Comparison of ENCODE assay signal across 8 cellular contexts in genomic region chr4:67545199-67545995, GRCh38. TPM values are rescaled to one million over a fixed set of nuclear protein-coding genes. Genes with fewer than 3 reads are reported as not detected.
DNase-seq lines count a peak whose midpoint lies in the region; ATAC-seq and TF ChIP-seq lines count a peak whose summit lies in the region.

A gene with protein sequence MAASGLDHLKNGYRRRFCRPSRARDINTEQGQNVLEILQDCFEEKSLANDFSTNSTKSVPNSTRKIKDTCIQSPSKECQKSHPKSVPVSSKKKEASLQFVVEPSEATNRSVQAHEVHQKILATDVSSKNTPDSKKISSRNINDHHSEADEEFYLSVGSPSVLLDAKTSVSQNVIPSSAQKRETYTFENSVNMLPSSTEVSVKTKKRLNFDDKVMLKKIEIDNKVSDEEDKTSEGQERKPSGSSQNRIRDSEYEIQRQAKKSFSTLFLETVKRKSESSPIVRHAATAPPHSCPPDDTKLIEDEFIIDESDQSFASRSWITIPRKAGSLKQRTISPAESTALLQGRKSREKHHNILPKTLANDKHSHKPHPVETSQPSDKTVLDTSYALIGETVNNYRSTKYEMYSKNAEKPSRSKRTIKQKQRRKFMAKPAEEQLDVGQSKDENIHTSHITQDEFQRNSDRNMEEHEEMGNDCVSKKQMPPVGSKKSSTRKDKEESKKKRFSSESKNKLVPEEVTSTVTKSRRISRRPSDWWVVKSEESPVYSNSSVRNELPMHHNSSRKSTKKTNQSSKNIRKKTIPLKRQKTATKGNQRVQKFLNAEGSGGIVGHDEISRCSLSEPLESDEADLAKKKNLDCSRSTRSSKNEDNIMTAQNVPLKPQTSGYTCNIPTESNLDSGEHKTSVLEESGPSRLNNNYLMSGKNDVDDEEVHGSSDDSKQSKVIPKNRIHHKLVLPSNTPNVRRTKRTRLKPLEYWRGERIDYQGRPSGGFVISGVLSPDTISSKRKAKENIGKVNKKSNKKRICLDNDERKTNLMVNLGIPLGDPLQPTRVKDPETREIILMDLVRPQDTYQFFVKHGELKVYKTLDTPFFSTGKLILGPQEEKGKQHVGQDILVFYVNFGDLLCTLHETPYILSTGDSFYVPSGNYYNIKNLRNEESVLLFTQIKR (minus strand): TSS chr4:67545503. CDS start chr4:67545355, 148 bp downstream.

- peak within 1 kb of the TSS; percentile 88 for H3K4me2 ChIP-seq in trophoblast cell (ENCODE audit: low read length)

- H2AFZ ChIP-seq in trophoblast cell (ENCODE audit: insufficient read depth, low read length, poor library complexity): peak within 1 kb of the TSS; percentile 96

- H2BK120ac ChIP-seq in trophoblast cell (ENCODE audit: insufficient read depth, low read length, poor library complexity): peak within 1 kb of the TSS; percentile 64

- H3K36me3 ChIP-seq in cardiac muscle cell: no peaks in the 10 kb centered on the region
- peaks cover under 1% of the 10 kb centered on the region in 2 experiments for H3K36me3 ChIP-seq in trophoblast cell (ENCODE audit: control insufficient read depth in 1 of 2, insufficient read depth in 2 of 2, low read length in 2 of 2)
- H3K36me3 ChIP-seq in transverse colon: peaks cover 0 to 10% (median 0%) of the 10 kb centered on the region in 4 donors

- H3K4me3 ChIP-seq in GM12865 (ENCODE audit: low read depth, low read length): peak within 1 kb of the TSS; percentile 97
- H3K4me3 ChIP-seq in cardiac muscle cell: peak within 1 kb of the TSS; percentile 97
- H3K4me3 ChIP-seq in trophoblast cell (ENCODE audit: low read depth, low read length): peak within 1 kb of the TSS; percentile 93
- H3K4me3 ChIP-seq in transverse colon: peak within 1 kb of the TSS; percentile 70 to 85 (median 82)

- H3K9me3 ChIP-seq in cardiac muscle cell (ENCODE audit: low read depth) (no peaks in the 10 kb centered on the region), trophoblast cell (ENCODE audit: insufficient read depth, low read depth, low read length) (no peaks in the 10 kb centered on the region), transverse colon (no peaks in the 10 kb centered on the region)

- H3K79me2 ChIP-seq in trophoblast cell (ENCODE audit: control insufficient read depth, insufficient read depth, low read length, poor library complexity): peaks cover 6% of the 10 kb centered on the region

- peak within 1 kb of the TSS; percentile 94 for H3K27ac Mint-ChIP-seq in activated naive CD8-positive, alpha-beta T cell treated with anti-CD3 and anti-CD28 coated beads, Interleukin-2, amount 50 U/mL, for 24 hours

- no peak within 1 kb of the TSS for H2BK12ac ChIP-seq in trophoblast cell (ENCODE audit: low read length)

- peak within 1 kb of the TSS; percentile 92 for H3K4ac ChIP-seq in trophoblast cell (ENCODE audit: low read depth, low read length)

- peaks cover 24% of the 10 kb centered on the region for H3K36me3 Mint-ChIP-seq in activated naive CD8-positive, alpha-beta T cell treated with anti-CD3 and anti-CD28 coated beads, Interleukin-2, amount 50 U/mL, for 24 hours (ENCODE audit: low read depth)

- H2AK5ac ChIP-seq in trophoblast cell (ENCODE audit: low read length): no peak within 1 kb of the TSS

- in situ Hi-C loops in transverse colon (cut with MboI; ENCODE audit: low pct_ligation_motif_present in 1 of 4, low pct_unique_long_range_greater_than_20kb in 1 of 4, low sequenced_read_pairs in 3 of 4): loop anchor here in 1 of 4 donors (10.0 kb wide), 1 partner anchor 149 kb away; no protein-coding TSS in a partner anchor

- H3K9me3 Mint-ChIP-seq in activated naive CD8-positive, alpha-beta T cell treated with anti-CD3 and anti-CD28 coated beads, Interleukin-2, amount 50 U/mL, for 24 hours: no peaks in the 10 kb centered on the region

- TF ChIP-seq POLR2A in transverse colon (IDR thresholded peaks at IDR 0.05): peak; percentile 92

- peak within 1 kb of the TSS; percentile 99 for H4K12ac ChIP-seq in trophoblast cell (ENCODE audit: low read depth, low read length)

- H4K91ac ChIP-seq in trophoblast cell (ENCODE audit: low read depth, low read length): peak within 1 kb of the TSS; percentile 90

- H3K79me1 ChIP-seq in trophoblast cell (ENCODE audit: low read length): peaks cover 5% of the 10 kb centered on the region

- WGBS in trophoblast cell (ENCODE audit: extremely low coverage, insufficient coverage, insufficient read length): no CpG with 5 or more reads among the region's 53 CpGs
- WGBS in transverse colon (ENCODE audit: low coverage in 1 of 2), 2 donors: 1 to 2% methylated on average over 13 to 53 of the region's 53 CpGs

- H3K27ac ChIP-seq in cardiac muscle cell (peak within 1 kb of the TSS; percentile 98), trophoblast cell (ENCODE audit: low read depth, low read length) (peak within 1 kb of the TSS; percentile 88), transverse colon (peak within 1 kb of the TSS; percentile 93 to 97 (median 95))

- TF ChIP-seq EP300 in transverse colon (IDR thresholded peaks at IDR 0.05; ENCODE audit: low read depth): no peak

- peak; percentile 96 for ATAC-seq in HG02763 (IDR thresholded peaks at IDR 0.05; ENCODE audit: unreplicated experiment)
- ATAC-seq in activated naive CD8-positive, alpha-beta T cell treated with anti-CD3 and anti-CD28 coated beads, Interleukin-2, amount 50 U/mL, for 24 hours: peak; percentile 98

- DNase-seq in GM12865 (ENCODE audit: low read depth): peak; percentile 99
- DNase-seq in NCI-H1417 treated with DMSO at 0.1 percent for 48 hours (lab: John Stamatoyannopoulos, UW): peak; percentile 86
- DNase-seq in SW480 (ENCODE audit: low spot score): peak; percentile 91
- peak; percentile 93 for DNase-seq in activated naive CD8-positive, alpha-beta T cell treated with anti-CD3 and anti-CD28 coated beads, Interleukin-2, amount 50 U/mL, for 24 hours
- DNase-seq in cardiac muscle cell (ENCODE audit: low read depth in 1 of 2, low spot score in 1 of 2): peak; percentile 98 to 99
- DNase-seq in trophoblast cell: peak; percentile 98 to 99
- DNase-seq in transverse colon: peak; percentile 97

- no peaks in the 10 kb centered on the region for H3K27me3 Mint-ChIP-seq in activated naive CD8-positive, alpha-beta T cell treated with anti-CD3 and anti-CD28 coated beads, Interleukin-2, amount 50 U/mL, for 24 hours

- peaks cover 6% of the 10 kb centered on the region for H3K4me1 ChIP-seq in cardiac muscle cell (ENCODE audit: low read depth)
- H3K4me1 ChIP-seq in trophoblast cell (ENCODE audit: control insufficient read depth in 1 of 2, insufficient read depth in 2 of 2, low read length in 2 of 2): no peaks in the 10 kb centered on the region
- peaks cover 6 to 33% (median 8%) of the 10 kb centered on the region in 4 donors for H3K4me1 ChIP-seq in transverse colon

- H3K27me3 ChIP-seq in cardiac muscle cell (no peaks in the 10 kb centered on the region), trophoblast cell (ENCODE audit: insufficient read depth, low read length) (no peaks in the 10 kb centered on the region), transverse colon (no peaks in the 10 kb centered on the region)

- H3K9ac ChIP-seq in trophoblast cell (ENCODE audit: low read length): peak within 1 kb of the TSS; percentile 95

- H2BK5ac ChIP-seq in trophoblast cell (ENCODE audit: low read depth, low read length, poor library complexity): peak within 1 kb of the TSS; percentile 81

- H3K18ac ChIP-seq in trophoblast cell (ENCODE audit: low read length): peak within 1 kb of the TSS; percentile 97

- peak within 1 kb of the TSS; percentile 98 for H3K14ac ChIP-seq in trophoblast cell (ENCODE audit: low read length)

- H3K23ac ChIP-seq in trophoblast cell (ENCODE audit: low read length): no peak within 1 kb of the TSS

- no peak for TF ChIP-seq CTCF in GM12865 (IDR thresholded peaks at IDR 0.05; ENCODE audit: insufficient read depth, low read depth, low read length, missing control alignments)
- TF ChIP-seq CTCF in cardiac muscle cell (IDR thresholded peaks at IDR 0.05; ENCODE audit: low read depth, low read length): no peak
- TF ChIP-seq CTCF in transverse colon (IDR thresholded peaks at IDR 0.05): no peak

- intact Hi-C loops in transverse colon (cut with DNase I; ENCODE audit: low total_unique reads): no loop called here

- peak within 1 kb of the TSS; percentile 95 for H3K4me3 Mint-ChIP-seq in activated naive CD8-positive, alpha-beta T cell treated with anti-CD3 and anti-CD28 coated beads, Interleukin-2, amount 50 U/mL, for 24 hours

- peaks cover 41% of the 10 kb centered on the region for H3K4me1 Mint-ChIP-seq in activated naive CD8-positive, alpha-beta T cell treated with anti-CD3 and anti-CD28 coated beads, Interleukin-2, amount 50 U/mL, for 24 hours

- H4K8ac ChIP-seq in trophoblast cell (ENCODE audit: low read depth, low read length): peak within 1 kb of the TSS; percentile 96

RNA-seq across cellular contexts. Expression of the gene that starts here (rescaled TPM):
- total RNA-seq in cardiac muscle cell (7.2 and 21.3 TPM in 2 replicates), transverse colon (10 to 100 TPM; 16.1 to 39.5 (median 23.4) TPM)
- 9.1 and 19.2 TPM in 2 replicates for polyA plus RNA-seq in cardiac muscle cell
- polyA plus RNA-seq in trophoblast cell (2013): 10.2 and 10.4 TPM in 2 replicates

Comparison
In these comparisons a context has a peak if more than half of its experiments do, and no peak if none do; other contexts are left out.
1. Peak in every context shown above with its lines: DNase-seq, ATAC-seq, H3K4me3 ChIP-seq and H3K27ac ChIP-seq.